Comparison of ENCODE assay signal across 14 cellular contexts in the genomic region with DNA sequence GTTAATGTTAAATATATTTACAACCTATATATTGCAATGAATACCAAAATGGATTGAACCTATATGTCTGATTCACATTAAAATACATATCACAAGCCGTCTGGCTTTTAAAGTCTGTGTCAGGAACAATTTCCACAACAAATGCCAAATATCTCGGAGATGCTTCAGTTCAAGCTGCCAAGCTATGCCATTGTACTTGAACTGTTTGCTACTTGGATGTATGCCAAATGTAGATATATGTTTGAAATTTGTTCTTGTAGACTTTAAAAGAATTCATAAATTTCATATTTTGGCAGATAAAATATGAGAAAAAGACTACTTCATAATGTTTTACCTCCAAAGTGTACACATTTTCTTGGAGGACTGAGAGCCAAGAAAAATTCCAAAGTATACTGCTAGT. TPM values are rescaled to one million over a fixed set of nuclear protein-coding genes. Genes with fewer than 3 reads are reported as not detected.
DNase-seq lines count a peak whose midpoint lies in the region; ATAC-seq, FAIRE-seq and TF ChIP-seq lines count a peak whose summit lies in the region.
"Had no signal": no experiment of that assay in that cellular context is flagged by ENCODE, and none has a peak within 500 bp of the region (broad histone marks: within the 10 kb centered on the region; RNA-seq: fewer than 3 reads in every experiment).

No MANE protein-coding gene starts in this region.

- TF ChIP-seq POLR2A in K562 (conservative IDR thresholded peaks at IDR 0.05) = no peak

- H3K36me3 ChIP-seq in SK-N-SH (replicated peaks in 1 of 2; ENCODE audit: control insufficient read depth in 1 of 2, insufficient read depth in 2 of 2, low read length in 1 of 2) = peaks cover 5 to 30% of the 10 kb centered on the region in 2 experiments
- H3K36me3 ChIP-seq in K562 (ENCODE audit: control insufficient read depth, insufficient read depth, low read length) = no peaks in the 10 kb centered on the region; the same call in 2 of the 3 replicates

- BruUV-seq in K562 (replicated peaks; lab: Mats Ljungman, UMichigan) = no TSS peak

- H2AFZ ChIP-seq in SK-N-SH (ENCODE audit: low read depth) (no peak overlapping the region), K562 (ENCODE audit: low read depth, low read length) (no peak overlapping the region)
- H2AFZ ChIP-seq: GM23338 had no signal

- in situ Hi-C loops in K562 (cut with MboI) = no loop called here

- H3K9me2 ChIP-seq in SK-N-SH = no peaks in the 10 kb centered on the region

- H3K27me3 ChIP-seq in SK-N-SH (ENCODE audit: insufficient read depth) = no peaks in the 10 kb centered on the region
- no peaks in the 10 kb centered on the region for H3K27me3 ChIP-seq in K562 (ENCODE audit: control insufficient read depth in 2 of 2, insufficient read depth in 2 of 2, low read length in 2 of 2)
- H3K27me3 ChIP-seq: BLaER1 treated with 17β-estradiol and CSF1 and Interleukin-3, amounts not matched to agents 10 nM and 100 nM had no signal

- TF ChIP-seq CTCF in SK-N-SH (IDR thresholded peaks at IDR 0.05) (no peak), K562 (IDR thresholded peaks at IDR 0.05 in 2 of 3, conservative IDR thresholded peaks at IDR 0.05 in 1 of 3; ENCODE audit: insufficient read depth in 2 of 3, low read depth in 1 of 3, low read length in 3 of 3) (no peak), fibroblast of pulmonary artery (IDR thresholded peaks at IDR 0.05; ENCODE audit: low read length, missing control alignments) (no peak), retinal pigment epithelial cell (conservative IDR thresholded peaks at IDR 0.05; ENCODE audit: low read depth, low read length) (no peak)

- no peak for ATAC-seq in K562
- ATAC-seq: GM23338 had no signal

- H3K9ac ChIP-seq in SK-N-SH (no peak overlapping the region), K562 (ENCODE audit: insufficient read depth in 1 of 2, low read depth in 2 of 2, low read length in 2 of 2) (no peak overlapping the region)
- H3K9ac ChIP-seq: BLaER1 treated with 17β-estradiol and CSF1 and Interleukin-3, amounts not matched to agents 10 nM and 100 nM had no signal

- H3K4me2 ChIP-seq in SK-N-SH (no peak overlapping the region), K562 (ENCODE audit: insufficient read depth, low read length) (no peak overlapping the region)
- H3K4me2 ChIP-seq: BLaER1 treated with 17β-estradiol and CSF1 and Interleukin-3, amounts not matched to agents 10 nM and 100 nM; GM23338 had no signal

- intact Hi-C loops in K562 (cut with micrococcal nuclease) (no loop called here), posterior cingulate gyrus (cut with DNase I) (no loop called here)

- H4K20me1 ChIP-seq in SK-N-SH (ENCODE audit: insufficient read depth) (no peaks in the 10 kb centered on the region), K562 (replicated peaks; ENCODE audit: control insufficient read depth, insufficient read depth, low read length) (no peaks in the 10 kb centered on the region)
- H4K20me1 ChIP-seq: BLaER1 treated with 17β-estradiol and CSF1 and Interleukin-3, amounts not matched to agents 10 nM and 100 nM had no signal

- H3K4me1 ChIP-seq in SK-N-SH (ENCODE audit: control insufficient read depth in 1 of 2, insufficient read depth in 2 of 2, low read depth in 1 of 2, low read length in 1 of 2) (no peaks in the 10 kb centered on the region; a peak in 1 of 4 replicates), K562 (replicated peaks in 1 of 2; ENCODE audit: control insufficient read depth in 2 of 2, insufficient read depth in 2 of 2, low read length in 2 of 2) (no peaks in the 10 kb centered on the region)
- H3K4me1 ChIP-seq: BLaER1 treated with 17β-estradiol and CSF1 and Interleukin-3, amounts not matched to agents 10 nM and 100 nM had no signal

- no peak for FAIRE-seq in K562 (lab: Jason Lieb, UNC)
- FAIRE-seq: GM18507 had no signal

- H3K27ac ChIP-seq in SK-N-SH (ENCODE audit: low read depth in 2 of 2, low read length in 1 of 2) (no peak overlapping the region; a peak in 1 of 4 replicates), K562 (ENCODE audit: extremely low read depth, low read depth, low read length) (no peak overlapping the region)
- H3K27ac ChIP-seq: BLaER1 treated with 17β-estradiol and CSF1 and Interleukin-3, amounts not matched to agents 10 nM and 100 nM had no signal

- TF ChIP-seq EP300 in SK-N-SH (IDR thresholded peaks at IDR 0.05; ENCODE audit: borderline replicate concordance in 1 of 2, low read depth in 1 of 2, low read length in 1 of 2) (no peak), K562 (IDR thresholded peaks at IDR 0.05; ENCODE audit: low read length) (no peak)

- WGBS in SK-N-SH (ENCODE audit: low lambda C conversion rate) = 27% methylated on average over 2 of the region's 2 CpGs
- WGBS in K562 (ENCODE audit: insufficient coverage, low coverage, missing lambda C conversion rate) = 39% methylated on average over 2 of the region's 2 CpGs

- H3K79me2 ChIP-seq in SK-N-SH (ENCODE audit: insufficient read depth) = no peaks in the 10 kb centered on the region
- no peaks in the 10 kb centered on the region for H3K79me2 ChIP-seq in K562 (ENCODE audit: control insufficient read depth, insufficient read depth, low read length)

- H3F3A ChIP-seq in SK-N-SH (replicated peaks; ENCODE audit: insufficient read depth) = no peaks in the 10 kb centered on the region

- POLR2A ChIA-PET in SK-N-SH (lab: Yijun Ruan, JAX) = no interaction called here
- POLR2A ChIA-PET in K562 (lab: Yijun Ruan, JAX) = interaction anchor here (0.9 kb wide), 1 partner anchor 30 kb away, joined by 3 read pairs; no protein-coding TSS in a partner anchor

- H3K9me1 ChIP-seq in K562 (ENCODE audit: control insufficient read depth, insufficient read depth, low read length) = no peaks in the 10 kb centered on the region

- H3K4me3 ChIP-seq in SK-N-SH (ENCODE audit: low read depth in 2 of 2, low read length in 1 of 2) (no peak overlapping the region), K562 (no peak overlapping the region), fibroblast of pulmonary artery (replicated peaks; ENCODE audit: low read depth, low read length) (no peak overlapping the region), retinal pigment epithelial cell (ENCODE audit: low read length) (no peak overlapping the region)
- H3K4me3 ChIP-seq: BLaER1 treated with 17β-estradiol and CSF1 and Interleukin-3, amounts not matched to agents 10 nM and 100 nM; GM23338 had no signal

- TF ChIP-seq RAD21 in SK-N-SH (IDR thresholded peaks at IDR 0.05; ENCODE audit: low read length) (no peak), K562 (CRISPR knock-in tag; conservative IDR thresholded peaks at IDR 0.05 in 1 of 2, IDR thresholded peaks at IDR 0.05 in 1 of 2) (no peak)

- CTCF ChIA-PET in SK-N-SH (lab: Yijun Ruan, JAX) = no interaction called here
- CTCF ChIA-PET in K562 (lab: Yijun Ruan, JAX; ENCODE audit: low intra/inter-chr PET ratio) = no interaction called here

- H3K9me3 ChIP-seq in SK-N-SH (no peaks in the 10 kb centered on the region), K562 (replicated peaks; ENCODE audit: control insufficient read depth, insufficient read depth, low read depth, low read length) (no peaks in the 10 kb centered on the region)
- H3K9me3 ChIP-seq: BLaER1 treated with 17β-estradiol and CSF1 and Interleukin-3, amounts not matched to agents 10 nM and 100 nM had no signal

- DNase-seq in SK-N-SH (no peak), K562 (ENCODE audit: extremely low read depth in 1 of 4, low spot score in 3 of 4) (no peak), fibroblast of pulmonary artery (ENCODE audit: low read depth) (peak; percentile 42), retinal pigment epithelial cell (ENCODE audit: low read depth) (peak; percentile 2), iPS-NIHi7 (ENCODE audit: extremely low spot score) (no peak), posterior cingulate gyrus (no peak), NCI-H2107 treated with DMSO at 0.1 percent for 48 hours (lab: John Stamatoyannopoulos, UW; ENCODE audit: unreplicated experiment) (no peak)
- DNase-seq: ACHN; CD4-positive, CD25-positive, alpha-beta regulatory T cell; DMS 273 treated with DMSO at 0.1 percent for 48 hours; H7 had no signal

TF ChIP-seq in SK-N-SH, 30 proteins besides CTCF, POLR2A, EP300 and RAD21 (continues in another document):
- TF ChIP-seq MXI1 (IDR thresholded peaks at IDR 0.05; ENCODE audit: low read depth, low read length) = no peak

TF ChIP-seq in K562, 482 proteins besides CTCF, POLR2A, EP300 and RAD21:
- TF ChIP-seq HMG20A (CRISPR knock-in tag; conservative IDR thresholded peaks at IDR 0.05) (no peak), NFIX (CRISPR knock-in tag; IDR thresholded peaks at IDR 0.05; ENCODE audit: low read depth) (0 out of 2 replicates have a peak, but pooled peaks have one; percentile 7), NFIC (IDR thresholded peaks at IDR 0.05) (peak; percentile 62)

RNA-seq across cellular contexts. Expression of gene WASHC3, which starts 37.0 kb away (rescaled TPM):
- polyA plus RNA-seq in SK-N-SH (2012; rRNA removed) = 28.5 and 32.0 TPM in 2 replicates
- polyA plus RNA-seq in SK-N-SH (2012; cell fraction: cytosol; rRNA removed) = 36.2 and 43.6 TPM in 2 replicates
- 11.4 and 21.4 TPM in 2 replicates for polyA plus RNA-seq in SK-N-SH (2012; cell fraction: nucleus; rRNA removed)
- 5.7 and 16.7 TPM in 2 replicates for total RNA-seq in K562 (2011; cell fraction: chromatin; rRNA removed; ENCODE audit: low replicate concordance)
- total RNA-seq in K562 (2011; cell fraction: nucleolus; rRNA removed) = 5.0 and 6.8 TPM in 2 replicates
- total RNA-seq in K562 (2011; cell fraction: nucleoplasm; rRNA removed) = 4.5 and 9.2 TPM in 2 replicates
- total RNA-seq in K562 (2014; rRNA removed) = 19.7 and 22.9 TPM in 2 replicates
- total RNA-seq in K562 (2014; rRNA removed; fragmentation: Illumina TruSeq; extraction: Trizol) = 27.5 and 33.4 TPM in 2 replicates
- total RNA-seq in K562 (2015; rRNA removed; fragmentation: Illumina TruSeq; extraction: Trizol) = 32.1 and 35.1 TPM in 2 replicates
- total RNA-seq in K562 (2021) = 14.1 and 14.3 TPM in 2 replicates
- 43.5 and 52.9 TPM in 2 replicates for polyA plus RNA-seq in K562 (2011; rRNA removed)
- 18.9 and 23.4 TPM in 2 replicates for polyA plus RNA-seq in K562 (2011; cell fraction: cytosol; rRNA removed)
- polyA plus RNA-seq in K562 (2011; cell fraction: nucleus; rRNA removed) = 12.5 and 15.6 TPM in 2 replicates
- 26.8 and 34.3 TPM in 2 replicates for polyA plus RNA-seq in K562 (2012)
- 49.3 and 54.4 TPM in 2 replicates for polyA plus RNA-seq in K562 (2014; fragmentation: Illumina TruSeq; extraction: Trizol)
- polyA plus RNA-seq in K562 (2014; fragmentation: Nextera tagmentation; extraction: Ambion mirVana) = 10 to 100 TPM; 67.9 to 74.9 TPM
- polyA plus RNA-seq in K562 (2014; rRNA removed) = 28.3 and 33.8 TPM in 2 replicates
- polyA minus RNA-seq in K562 (2011; rRNA and poly(A)+ RNA removed) = 23.2 and 27.8 TPM in 2 replicates
- 14.1 and 14.6 TPM in 2 replicates for polyA minus RNA-seq in K562 (2011; cell fraction: cytosol; rRNA and poly(A)+ RNA removed)
- 7.1 and 15.3 TPM in 2 replicates for polyA minus RNA-seq in K562 (2011; cell fraction: nucleus; rRNA and poly(A)+ RNA removed)

Comparison
In these comparisons a context has a peak if more than half of its experiments do, and no peak if none do; other contexts are left out.
1. DNase-seq: peak in fibroblast of pulmonary artery (single experiment) and retinal pigment epithelial cell (single experiment); none in SK-N-SH (single experiment), K562 (0 of 4), iPS-NIHi7 (single experiment), posterior cingulate gyrus (0 of 10) and NCI-H2107 treated with DMSO at 0.1 percent for 48 hours (single experiment).
2. Of the 27 proteins assayed by ChIP-seq in both K562 and SK-N-SH: peak only in K562: none; only in SK-N-SH: none; in both: NFIC; in neither: 26.